In genomic region chr2:146634256-146635068, GRCh38 we compare ENCODE assay signal across 15 cellular contexts.
DNase-seq lines count a peak whose midpoint lies in the region; ATAC-seq, FAIRE-seq and TF ChIP-seq lines count a peak whose summit lies in the region.
"Had no signal": no experiment of that assay in that cellular context is flagged by ENCODE, and none has a peak within 500 bp of the region (broad histone marks: within the 10 kb centered on the region; RNA-seq: fewer than 3 reads in every experiment).

No MANE protein-coding gene starts in this region.

- H3K36me3 ChIP-seq in HepG2 (replicated peaks in 1 of 2; ENCODE audit: control insufficient read depth in 1 of 2, insufficient read depth in 2 of 2, low read length in 2 of 2) = no peaks in the 10 kb centered on the region

- DNase-seq in EL (peak; percentile 81), M059J (ENCODE audit: low read depth) (peak; percentile 84), epithelial cell of prostate (ENCODE audit: low read depth, low spot score) (peak; percentile 93), non-pigmented ciliary epithelial cell (ENCODE audit: low read depth) (peak; percentile 75), NCI-H2081 (lab: John Stamatoyannopoulos, UW) (no peak), HepG2 (ENCODE audit: low spot score) (no peak), mucosa of gallbladder (ENCODE audit: low spot score) (no peak)
- DNase-seq in activated CD4-positive, alpha-beta T cell treated with anti-CD3 and anti-CD28 coated beads for 4 hours = no peak
- DNase-seq: activated CD4-positive, alpha-beta memory T cell treated with anti-CD3 and anti-CD28 coated beads, Interleukin-2, amount 10 ng/mL, durations not matched to agents 7 days and 5 days; cerebellar nuclear complex; immature natural killer cell; MM.1S; NCI-H345; right cardiac atrium; T-helper 9 cell had no signal

- no peak for FAIRE-seq in HepG2 (lab: Jason Lieb, UNC)

- TF ChIP-seq POLR2A in HepG2 (IDR thresholded peaks at IDR 0.05; ENCODE audit: insufficient read depth in 1 of 2, low read depth in 2 of 2, low read length in 2 of 2) = no peak

- H3K27ac ChIP-seq in epithelial cell of prostate = peak overlapping the region; percentile 90
- no peak overlapping the region for H3K27ac ChIP-seq in HepG2 (ENCODE audit: extremely low read length, insufficient read depth, low read length)

- no peaks in the 10 kb centered on the region for H3K9me3 ChIP-seq in HepG2 (ENCODE audit: low read length)

- no peaks in the 10 kb centered on the region for H3K79me2 ChIP-seq in HepG2 (ENCODE audit: insufficient read depth, low read length)

- POLR2A ChIA-PET in HepG2 (lab: Yijun Ruan, JAX) = no interaction called here

- H2AFZ ChIP-seq in HepG2 (ENCODE audit: low read length) = no peak overlapping the region

- no TSS peak for BruUV-seq in HepG2 (replicated peaks; lab: Mats Ljungman, UMichigan)

- intact Hi-C loops in HepG2 (cut with micrococcal nuclease; ENCODE audit: unreplicated experiment) = no loop called here

- CTCF ChIA-PET in HepG2 (lab: Yijun Ruan, JAX; ENCODE audit: low intra/inter-chr PET ratio, low total read pairs) = no interaction called here

- no peak overlapping the region for H3K4me3 ChIP-seq in HepG2 (replicated peaks in 1 of 3; ENCODE audit: insufficient read depth in 1 of 3, low read depth in 2 of 3, low read length in 3 of 3)

- H3K27me3 ChIP-seq in HepG2 (ENCODE audit: control insufficient read depth in 1 of 2, insufficient read depth in 2 of 2, low read length in 2 of 2) = no peaks in the 10 kb centered on the region

- no peaks in the 10 kb centered on the region for H3K4me1 ChIP-seq in HepG2 (ENCODE audit: insufficient read depth, low read length)

- 28% methylated on average over 8 of the region's 8 CpGs for WGBS in HepG2 (ENCODE audit: low lambda C conversion rate)

- no peaks in the 10 kb centered on the region for H4K20me1 ChIP-seq in HepG2 (ENCODE audit: insufficient read depth, low read length)

- TF ChIP-seq CTCF in HepG2 (CRISPR knock-in tag; IDR thresholded peaks at IDR 0.05) = no peak

- ATAC-seq in HepG2 = no peak
- ATAC-seq: right cardiac atrium had no signal

- no peak for TF ChIP-seq EP300 in HepG2 (IDR thresholded peaks at IDR 0.05; ENCODE audit: low read depth in 2 of 2, low read length in 2 of 2)
- TF ChIP-seq EP300 in HepG2 (CRISPR knock-in tag; IDR thresholded peaks at IDR 0.05; ENCODE audit: borderline replicate concordance) = no peak

- no peak overlapping the region for H3K4me2 ChIP-seq in HepG2 (ENCODE audit: low read depth, low read length)

- no peak overlapping the region for H3K9ac ChIP-seq in HepG2 (ENCODE audit: insufficient read depth, low read depth, low read length)

- in situ Hi-C loops in HepG2 (cut with HindIII; ENCODE audit: extremely low pct_ligation_motif_present, low pct_unique_long_range_greater_than_20kb) = no loop called here

- TF ChIP-seq RAD21 in HepG2 (CRISPR knock-in tag; IDR thresholded peaks at IDR 0.05) = no peak

TF ChIP-seq in HepG2, 621 proteins besides CTCF, POLR2A, EP300 and RAD21:
- TF ChIP-seq ZBTB8A (CRISPR knock-in tag; IDR thresholded peaks at IDR 0.05; ENCODE audit: borderline replicate concordance, low read depth) (no peak), ZFP36L2 (CRISPR knock-in tag; IDR thresholded peaks at IDR 0.05) (no peak), ZNF704 (CRISPR knock-in tag; IDR thresholded peaks at IDR 0.05; ENCODE audit: borderline replicate concordance) (no peak), MED1 (CRISPR knock-in tag; IDR thresholded peaks at IDR 0.05) (no peak), TMF1 (CRISPR knock-in tag; IDR thresholded peaks at IDR 0.05; ENCODE audit: low read depth) (no peak), ZNF7 (CRISPR knock-in tag; IDR thresholded peaks at IDR 0.05) (no peak), ZFP41 (CRISPR knock-in tag; IDR thresholded peaks at IDR 0.05; ENCODE audit: borderline replicate concordance) (no peak), MXD4 (CRISPR knock-in tag; IDR thresholded peaks at IDR 0.05) (no peak), THAP9 (CRISPR knock-in tag; IDR thresholded peaks at IDR 0.05; ENCODE audit: borderline replicate concordance) (no peak), DNMT1 (CRISPR knock-in tag; IDR thresholded peaks at IDR 0.05) (no peak), ARNT2 (CRISPR knock-in tag; IDR thresholded peaks at IDR 0.05; ENCODE audit: low read depth) (no peak), ERF (CRISPR knock-in tag; IDR thresholded peaks at IDR 0.05) (no peak), KLF6 (CRISPR knock-in tag; IDR thresholded peaks at IDR 0.05) (no peak), CEBPG (CRISPR knock-in tag; IDR thresholded peaks at IDR 0.05) (no peak), CCAR2 (optimal IDR thresholded peaks at IDR 0.05; ENCODE audit: low read depth, low read length) (no peak)

Comparison
In these comparisons a context has a peak if more than half of its experiments do, and no peak if none do; other contexts are left out.
1. DNase-seq: peak in EL (single experiment), M059J (single experiment), epithelial cell of prostate (single experiment) and non-pigmented ciliary epithelial cell (single experiment); none in NCI-H2081 (0 of 2), activated CD4-positive, alpha-beta T cell treated with anti-CD3 and anti-CD28 coated beads for 4 hours (0 of 2), HepG2 (single experiment) and mucosa of gallbladder (single experiment).